ENCODE assay signal across 7 cellular contexts in genomic region chr10:95732907-95733306, GRCh38. TPM values are rescaled to one million over a fixed set of nuclear protein-coding genes. Genes with fewer than 3 reads are reported as not detected.
DNase-seq lines count a peak whose midpoint lies in the region; ATAC-seq, FAIRE-seq and TF ChIP-seq lines count a peak whose summit lies in the region.
"Not testable (repeated sequence)": the region's sequence is repeated elsewhere in the genome, so short reads cannot be mapped to it uniquely, and the experiment has no call there.

No MANE protein-coding gene starts in this region.

- TF ChIP-seq RAD21 in HCT116 (IDR thresholded peaks at IDR 0.05; ENCODE audit: low read depth); GM12878 (IDR thresholded peaks at IDR 0.05; ENCODE audit: insufficient read depth, low read depth, low read length): not testable (repeated sequence)

- H3K9me3 ChIP-seq in HCT116 (ENCODE audit: control insufficient read depth in 1 of 2, insufficient read depth in 1 of 2, low read depth in 1 of 2, low read length in 2 of 2); GM12878 (replicated peaks; ENCODE audit: control insufficient read depth, insufficient read depth, low read length): not testable (repeated sequence)
- H3K9me3 ChIP-seq in OCI-LY7 (ENCODE audit: low read length): peaks cover 27% of the 10 kb centered on the region; the same call in 1 of the 2 replicates

- FAIRE-seq in GM19239 (lab: Jason Lieb, UNC): peak; percentile 11
- not testable (repeated sequence) for FAIRE-seq in GM12878 (lab: Jason Lieb, UNC)

- not testable (repeated sequence) for H4K20me1 ChIP-seq in HCT116 (ENCODE audit: insufficient read depth); OCI-LY7 (ENCODE audit: insufficient read depth, low read length); GM12878 (ENCODE audit: control insufficient read depth, insufficient read depth)

- not testable (repeated sequence) for H3K56ac ChIP-seq in mesendoderm (ENCODE audit: low read length)

- SMC1A ChIA-PET in GM12878 (lab: Charles Lee; ENCODE audit: uncharacterized antibody, unreplicated experiment): not testable (repeated sequence)

- not testable (repeated sequence) for ATAC-seq in HCT116, GM12878

- not testable (repeated sequence) for H3K18ac ChIP-seq in mesendoderm (ENCODE audit: low read length)

- not testable (repeated sequence) for H3K4me3 ChIP-seq in HCT116 (replicated peaks in 1 of 2; ENCODE audit: low read depth in 1 of 2, low read length in 2 of 2); OCI-LY7 (ENCODE audit: low read depth, low read length, poor library complexity, severe bottlenecking); GM12878; mesendoderm (ENCODE audit: low read length)

- TF ChIP-seq POLR2A in HCT116 (IDR thresholded peaks at IDR 0.05; ENCODE audit: borderline replicate concordance, extremely low read depth, insufficient read depth, insufficient read length); GM12878 (IDR thresholded peaks at IDR 0.05; ENCODE audit: low read depth, low read length); erythroblast (IDR thresholded peaks at IDR 0.05; ENCODE audit: low read length): not testable (repeated sequence)

- not testable (repeated sequence) for H2BK15ac ChIP-seq in mesendoderm (replicated peaks; ENCODE audit: low read depth)

- H2AFZ ChIP-seq in HCT116 (ENCODE audit: low read depth, low read length, poor library complexity, severe bottlenecking); OCI-LY7 (ENCODE audit: low read length); GM12878 (ENCODE audit: control insufficient read depth, low read depth, low read length): not testable (repeated sequence)

- CTCF ChIA-PET in HCT116 (lab: Charles Lee); OCI-LY7 (lab: Charles Lee; ENCODE audit: unreplicated experiment); GM12878 (lab: Yijun Ruan, JAX): not testable (repeated sequence)

- TF ChIP-seq CTCF in HCT116 (IDR thresholded peaks at IDR 0.05 in 2 of 3, conservative IDR thresholded peaks at IDR 0.05 in 1 of 3; ENCODE audit: borderline replicate concordance in 1 of 3, insufficient read depth in 1 of 3, low read depth in 2 of 3, low read length in 2 of 3); OCI-LY7 (conservative IDR thresholded peaks at IDR 0.05; ENCODE audit: low read length); GM12878 (IDR thresholded peaks at IDR 0.05 in 2 of 3, conservative IDR thresholded peaks at IDR 0.05 in 1 of 3; ENCODE audit: control insufficient read depth in 2 of 3, extremely low read depth in 1 of 3, insufficient read depth in 1 of 3, low read depth in 3 of 3, low read length in 3 of 3): not testable (repeated sequence)

- in situ Hi-C loops in GM12878 (cut with MboI): not testable (repeated sequence)

- not testable (repeated sequence) for H2AK5ac ChIP-seq in mesendoderm (ENCODE audit: low read length)

- peak; percentile 7 for DNase-seq in DMS53 (lab: John Stamatoyannopoulos, UW)
- not testable (repeated sequence) for DNase-seq in GM19239 (ENCODE audit: insufficient read length, low spot score); HCT116 (ENCODE audit: low read depth, low spot score); GM12878 (ENCODE audit: low read depth, low spot score)
- peak; percentile 37 for DNase-seq in OCI-LY7 (ENCODE audit: low spot score)
- DNase-seq in erythroblast (lab: John Stamatoyannopoulos, UW): peak; percentile 10
- peak; percentile 16 for DNase-seq in mesendoderm

- intact Hi-C loops in HCT116 (cut with micrococcal nuclease); OCI-LY7 (cut with micrococcal nuclease; ENCODE audit: unreplicated experiment); GM12878 (cut with micrococcal nuclease; ENCODE audit: unreplicated experiment): not testable (repeated sequence)

- not testable (repeated sequence) for H2BK5ac ChIP-seq in mesendoderm (ENCODE audit: low read length)

- H3K23ac ChIP-seq in mesendoderm (ENCODE audit: low read length): not testable (repeated sequence)

- H4K5ac ChIP-seq in mesendoderm (ENCODE audit: low read length): not testable (repeated sequence)

- H2BK120ac ChIP-seq in mesendoderm (ENCODE audit: low read depth, low read length): not testable (repeated sequence)

- not testable (repeated sequence) for BruUV-seq in HCT116 (replicated peaks; lab: Mats Ljungman, UMichigan); OCI-LY7 (replicated peaks; lab: Mats Ljungman, UMichigan); GM12878 (replicated peaks; lab: Mats Ljungman, UMichigan)

- not testable (repeated sequence) for H4K8ac ChIP-seq in mesendoderm (ENCODE audit: low read depth, low read length)

- not testable (repeated sequence) for H3K4ac ChIP-seq in mesendoderm (ENCODE audit: low read depth, low read length)

- H3K79me1 ChIP-seq in mesendoderm (ENCODE audit: low read length): not testable (repeated sequence)

- not testable (repeated sequence) for H3K27ac ChIP-seq in HCT116 (ENCODE audit: low read depth, low read length); OCI-LY7 (ENCODE audit: low read depth, low read length, poor library complexity, severe bottlenecking); GM12878 (ENCODE audit: control insufficient read depth, insufficient read depth); mesendoderm (ENCODE audit: low read depth, low read length)

- H3K9me2 ChIP-seq in HCT116 (ENCODE audit: insufficient read depth); OCI-LY7 (ENCODE audit: insufficient read depth, low read length): not testable (repeated sequence)

- H3K27me3 ChIP-seq in HCT116 (ENCODE audit: insufficient read depth, low read length); GM12878 (replicated peaks in 1 of 2; ENCODE audit: control insufficient read depth in 2 of 2, insufficient read depth in 2 of 2, low read length in 1 of 2); mesendoderm (ENCODE audit: insufficient read depth, low read length, poor library complexity): not testable (repeated sequence)

- not testable (repeated sequence) for H3K4me2 ChIP-seq in HCT116 (ENCODE audit: low read length); OCI-LY7 (ENCODE audit: low read length); GM12878 (ENCODE audit: control insufficient read depth, insufficient read depth); mesendoderm (ENCODE audit: low read length)

- POLR2A ChIA-PET in HCT116 (lab: Charles Lee); OCI-LY7 (lab: Charles Lee); GM12878 (lab: Charles Lee): not testable (repeated sequence)

- not testable (repeated sequence) for H3K79me2 ChIP-seq in HCT116 (ENCODE audit: insufficient read depth, low read length); OCI-LY7 (ENCODE audit: insufficient read depth, low read depth, low read length); GM12878 (ENCODE audit: control insufficient read depth, insufficient read depth, low read length); mesendoderm (ENCODE audit: control insufficient read depth, insufficient read depth, low read length)

- H3K4me1 ChIP-seq in HCT116 (ENCODE audit: control insufficient read depth in 1 of 2, insufficient read depth in 2 of 2, low read length in 2 of 2); GM12878 (ENCODE audit: control insufficient read depth, insufficient read depth, low read length); mesendoderm (ENCODE audit: control insufficient read depth, low read depth, low read length): not testable (repeated sequence)
- peaks cover 12% of the 10 kb centered on the region for H3K4me1 ChIP-seq in OCI-LY7 (ENCODE audit: insufficient read depth, low read length, poor library complexity, severe bottlenecking)

- TF ChIP-seq EP300 in GM12878 (IDR thresholded peaks at IDR 0.05; ENCODE audit: borderline replicate concordance in 1 of 2, control insufficient read depth in 1 of 2, low read depth in 2 of 2, low read length in 2 of 2): not testable (repeated sequence)

- H3K36me3 ChIP-seq in HCT116 (ENCODE audit: control insufficient read depth in 1 of 2, insufficient read depth in 2 of 2, low read length in 2 of 2); OCI-LY7 (ENCODE audit: insufficient read depth, low read length); GM12878 (ENCODE audit: control insufficient read depth in 2 of 2, insufficient read depth in 2 of 2, low read length in 1 of 2); mesendoderm (ENCODE audit: control insufficient read depth, insufficient read depth, low read length): not testable (repeated sequence)

- 97% methylated on average over 6 of the region's 6 CpGs for WGBS in GM12878 (ENCODE audit: insufficient coverage, insufficient replicate concordance, low lambda C conversion rate, missing lambda C conversion rate)
- WGBS in mesendoderm (ENCODE audit: extremely low coverage, insufficient coverage, low lambda C conversion rate): no CpG with 5 or more reads among the region's 6 CpGs

- RAD21 ChIA-PET in HCT116 (lab: Charles Lee; ENCODE audit: low non-redundant PET in 1 of 2, low total read pairs in 2 of 2, uncharacterized antibody in 2 of 2, unreplicated experiment in 2 of 2); GM12878 (lab: Charles Lee; ENCODE audit: unreplicated experiment): not testable (repeated sequence)

- not testable (repeated sequence) for H3K9ac ChIP-seq in HCT116 (ENCODE audit: low read length); GM12878 (ENCODE audit: control insufficient read depth, insufficient read depth, low read length); mesendoderm (ENCODE audit: low read length)

RNA-seq across cellular contexts. Expression of gene ENTPD1, which starts 23.1 kb away (rescaled TPM):
- total RNA-seq in HCT116 (2021; ENCODE audit: unreplicated experiment): 0.37 TPM
- polyA plus RNA-seq in HCT116 (2012): 0.70 and 1.2 TPM in 2 replicates
- total RNA-seq in OCI-LY7 (2014; rRNA removed; shearing (Covaris generic)): 1.7 and 5.1 TPM in 2 replicates
- 3.7 and 6.7 TPM in 2 replicates for total RNA-seq in OCI-LY7 (2022)
- total RNA-seq in GM12878 (2013; cell fraction: nucleolus; rRNA removed): 1,304 and 1,321 TPM in 2 replicates
- 174 and 207 TPM in 2 replicates for total RNA-seq in GM12878 (2014; rRNA removed)
- 211 and 225 TPM in 2 replicates for total RNA-seq in GM12878 (2014; rRNA removed; fragmentation: Illumina TruSeq; extraction: Trizol)
- total RNA-seq in GM12878 (2021): 191 and 192 TPM in 2 replicates
- polyA plus RNA-seq in GM12878 (2011; ENCODE audit: low read depth): 134 TPM
- 413 and 501 TPM in 2 replicates for polyA plus RNA-seq in GM12878 (2011; rRNA removed)
- polyA plus RNA-seq in GM12878 (2011; cell fraction: cytosol; rRNA removed): 240 and 247 TPM in 2 replicates
- 347 and 487 TPM in 2 replicates for polyA plus RNA-seq in GM12878 (2011; cell fraction: nucleus; rRNA removed)
- 141 and 153 TPM in 2 replicates for polyA plus RNA-seq in GM12878 (2012)
- 267 and 329 TPM in 2 replicates for polyA plus RNA-seq in GM12878 (2014; fragmentation: Illumina TruSeq; extraction: Trizol)
- 100 to 1,000 TPM; 110 to 113 TPM for polyA plus RNA-seq in GM12878 (2014; fragmentation: Nextera tagmentation; extraction: Ambion mirVana)
- 126 and 147 TPM in 2 replicates for polyA plus RNA-seq in GM12878 (2014; rRNA removed)
- polyA plus RNA-seq in GM12878 (2016; fragmentation: Nextera tagmentation; extraction: Ambion mirVana): 100 to 1,000 TPM; 129 to 137 TPM
- polyA minus RNA-seq in GM12878 (2011; rRNA and poly(A)+ RNA removed): 467 and 533 TPM in 2 replicates
- 132 and 154 TPM in 2 replicates for polyA minus RNA-seq in GM12878 (2011; cell fraction: cytosol; rRNA and poly(A)+ RNA removed)
- polyA minus RNA-seq in GM12878 (2011; cell fraction: nucleus; rRNA and poly(A)+ RNA removed): 363 and 434 TPM in 2 replicates
- 0.41 TPM for polyA plus RNA-seq in mesendoderm (2013, experiment 1 of 2)
- 0.31 TPM for polyA plus RNA-seq in mesendoderm (2013, experiment 2 of 2)

RNA-seq across cellular contexts. Expression of gene TCTN3, which starts 39.2 kb away (rescaled TPM):
- total RNA-seq in HCT116 (2021; ENCODE audit: unreplicated experiment): 41.7 TPM
- 25.6 and 31.9 TPM in 2 replicates for polyA plus RNA-seq in HCT116 (2012)
- 9.6 and 10.4 TPM in 2 replicates for total RNA-seq in OCI-LY7 (2014; rRNA removed; shearing (Covaris generic))
- 14.4 and 18.1 TPM in 2 replicates for total RNA-seq in OCI-LY7 (2022)
- total RNA-seq in GM12878 (2013; cell fraction: nucleolus; rRNA removed): 63.8 and 67.8 TPM in 2 replicates
- 31.4 and 36.1 TPM in 2 replicates for total RNA-seq in GM12878 (2014; rRNA removed)
- total RNA-seq in GM12878 (2014; rRNA removed; fragmentation: Illumina TruSeq; extraction: Trizol): 21.7 and 23.9 TPM in 2 replicates
- 27.0 and 27.1 TPM in 2 replicates for total RNA-seq in GM12878 (2021)
- 17.2 TPM for polyA plus RNA-seq in GM12878 (2011; ENCODE audit: low read depth)
- polyA plus RNA-seq in GM12878 (2011; rRNA removed): 36.2 and 45.0 TPM in 2 replicates
- polyA plus RNA-seq in GM12878 (2011; cell fraction: cytosol; rRNA removed): 40.8 and 45.2 TPM in 2 replicates
- polyA plus RNA-seq in GM12878 (2011; cell fraction: nucleus; rRNA removed): 38.9 and 44.1 TPM in 2 replicates
- 16.8 and 20.9 TPM in 2 replicates for polyA plus RNA-seq in GM12878 (2012)
- 31.1 and 33.4 TPM in 2 replicates for polyA plus RNA-seq in GM12878 (2014; fragmentation: Illumina TruSeq; extraction: Trizol)
- 10 to 100 TPM; 20.0 to 24.0 TPM for polyA plus RNA-seq in GM12878 (2014; fragmentation: Nextera tagmentation; extraction: Ambion mirVana)
- 23.2 and 25.0 TPM in 2 replicates for polyA plus RNA-seq in GM12878 (2014; rRNA removed)
- polyA plus RNA-seq in GM12878 (2016; fragmentation: Nextera tagmentation; extraction: Ambion mirVana): 10 to 100 TPM; 46.7 to 48.7 TPM
- polyA minus RNA-seq in GM12878 (2011; rRNA and poly(A)+ RNA removed): 48.1 and 62.2 TPM in 2 replicates
- polyA minus RNA-seq in GM12878 (2011; cell fraction: cytosol; rRNA and poly(A)+ RNA removed): 19.2 and 20.3 TPM in 2 replicates
- 39.7 and 77.6 TPM in 2 replicates for polyA minus RNA-seq in GM12878 (2011; cell fraction: nucleus; rRNA and poly(A)+ RNA removed)
- polyA plus RNA-seq in mesendoderm (2013, experiment 1 of 2): 22.9 TPM
- polyA plus RNA-seq in mesendoderm (2013, experiment 2 of 2): 22.1 TPM

Comparison
In these comparisons a context has a peak if more than half of its experiments do, and no peak if none do; other contexts are left out.
1. RNA of gene ENTPD1, which starts 23.1 kb away (total RNA-seq): 174 to 1,321 TPM in GM12878; 1.7 to 6.7 TPM in OCI-LY7 and 0.37 TPM in HCT116 (single experiment); every median in the first group is over 10 times any median in the second.